ENCODE assay signal across 21 cellular contexts in genomic region chr2:16069663-16069932, GRCh38.
A peak's percentile ranks its signal among the peaks of the same experiment; 100 is the strongest.
DNase-seq lines count a peak whose midpoint lies in the region; ATAC-seq and TF ChIP-seq lines count a peak whose summit lies in the region.
"Had no signal": no experiment of that assay in that cellular context is flagged by ENCODE, and none has a peak within 500 bp of the region (broad histone marks: within the 10 kb centered on the region; RNA-seq: fewer than 3 reads in every experiment).

No MANE protein-coding gene starts in this region.

- no peak for TF ChIP-seq EP300 in tibial nerve (IDR thresholded peaks at IDR 0.05)

- no peak for TF ChIP-seq POLR2A in tibial nerve (IDR thresholded peaks at IDR 0.05)

- peaks cover 0 to 23% (median 10%) of the 10 kb centered on the region in 4 donors for H3K4me1 ChIP-seq in tibial nerve
- H3K4me1 ChIP-seq: sigmoid colon had no signal

- TF ChIP-seq CTCF in neural crest cell (conservative IDR thresholded peaks at IDR 0.05), result no peak
- TF ChIP-seq CTCF in tibial nerve (IDR thresholded peaks at IDR 0.05), result peak in 1 of 5 experiments; percentile 14

- no peaks in the 10 kb centered on the region for H3K27me3 ChIP-seq in tibial nerve
- H3K27me3 ChIP-seq: sigmoid colon had no signal

- peaks cover 4% of the 10 kb centered on the region for H3K36me3 Mint-ChIP-seq in neural crest cell (ENCODE audit: low read depth)
- H3K36me3 Mint-ChIP-seq: immature natural killer cell had no signal

- 37 to 44% methylated on average over 8 of the region's 8 CpGs for WGBS in tibial nerve, 2 donors

- H3K4me3 Mint-ChIP-seq in neural crest cell, result peak overlapping the region; percentile 71
- H3K4me3 Mint-ChIP-seq: activated naive CD8-positive, alpha-beta T cell treated with anti-CD3 and anti-CD28 coated beads, Interleukin-2, amount 50 U/mL, for 24 hours; central memory CD8-positive, alpha-beta T cell; immature natural killer cell; nephron; stimulated activated naive CD8-positive, alpha-beta T cell treated with anti-CD3 and anti-CD28 coated beads, Interleukin-15, amount 100 ng/mL, for 72 hours had no signal

- H3K4me1 Mint-ChIP-seq in neural crest cell, result peaks cover 82% of the 10 kb centered on the region
- H3K4me1 Mint-ChIP-seq: activated naive CD8-positive, alpha-beta T cell treated with anti-CD3 and anti-CD28 coated beads, Interleukin-2, amount 50 U/mL, for 24 hours; central memory CD8-positive, alpha-beta T cell; immature natural killer cell; nephron; stimulated activated naive CD8-positive, alpha-beta T cell treated with anti-CD3 and anti-CD28 coated beads, Interleukin-15, amount 100 ng/mL, for 72 hours had no signal

- H3K4me3 ChIP-seq in tibial nerve, result peak overlapping the region in 1 of 4 donors; percentile 7
- H3K4me3 ChIP-seq: sigmoid colon had no signal

- H3K27ac ChIP-seq in cingulate gyrus (ENCODE audit: low read depth, low read length) (peak overlapping the region; percentile 97), tibial nerve (peak overlapping the region; percentile 29 to 86 (median 76))

- no peaks in the 10 kb centered on the region for H3K27me3 Mint-ChIP-seq in neural crest cell (ENCODE audit: low read depth)
- H3K27me3 Mint-ChIP-seq: activated naive CD8-positive, alpha-beta T cell treated with anti-CD3 and anti-CD28 coated beads, Interleukin-2, amount 50 U/mL, for 24 hours; stimulated activated naive CD8-positive, alpha-beta T cell treated with anti-CD3 and anti-CD28 coated beads, Interleukin-15, amount 100 ng/mL, for 72 hours had no signal

- H3K9me3 ChIP-seq in tibial nerve, result no peaks in the 10 kb centered on the region

- H3K9me3 Mint-ChIP-seq in neural crest cell, result no peaks in the 10 kb centered on the region
- H3K9me3 Mint-ChIP-seq: nephron; stimulated activated naive CD8-positive, alpha-beta T cell treated with anti-CD3 and anti-CD28 coated beads, Interleukin-15, amount 100 ng/mL, for 72 hours had no signal

- ATAC-seq in Right ventricle myocardium inferior (peak; percentile 35), left ventricle myocardium superior (no peak)
- ATAC-seq: activated naive CD8-positive, alpha-beta T cell treated with anti-CD3 and anti-CD28 coated beads, Interleukin-2, amount 50 U/mL, for 24 hours; stimulated activated naive CD8-positive, alpha-beta T cell treated with anti-CD3 and anti-CD28 coated beads, Interleukin-15, amount 100 ng/mL, for 72 hours had no signal

- peak overlapping the region; percentile 99 for H3K27ac Mint-ChIP-seq in neural crest cell (ENCODE audit: unreplicated experiment)
- H3K27ac Mint-ChIP-seq: activated naive CD8-positive, alpha-beta T cell treated with anti-CD3 and anti-CD28 coated beads, Interleukin-2, amount 50 U/mL, for 24 hours; immature natural killer cell had no signal

- intact Hi-C loops in Right ventricle myocardium inferior (cut with DNase I) (no loop called here), left ventricle myocardium superior (cut with micrococcal nuclease) (no loop called here), posterior cingulate gyrus (cut with DNase I) (no loop called here)

- no peaks in the 10 kb centered on the region for H3K36me3 ChIP-seq in tibial nerve
- H3K36me3 ChIP-seq: sigmoid colon had no signal

- no peak for DNase-seq in Right ventricle myocardium inferior (ENCODE audit: missing footprints)
- no peak for DNase-seq in left ventricle myocardium superior
- no peak for DNase-seq in neural crest cell (ENCODE audit: low read depth, low spot score)
- no peak for DNase-seq in tibial nerve (ENCODE audit: low spot score in 2 of 2)
- no peak for DNase-seq in posterior cingulate gyrus
- no peak for DNase-seq in GOT3 (lab: John Stamatoyannopoulos, UW)
- no peak for DNase-seq in activated CD4-positive, CD25-positive, alpha-beta regulatory T cell treated with anti-CD3 and anti-CD28 coated beads, Interleukin-2, amount 50 U/mL, for 72 hours
- DNase-seq: 8988T; activated naive CD8-positive, alpha-beta T cell treated with anti-CD3 and anti-CD28 coated beads, Interleukin-2, amount 50 U/mL, for 24 hours; effector CD8-positive, alpha-beta T cell; immature natural killer cell; Karpas-422; NCI-H2081 treated with DMSO at 0.1 percent for 48 hours; NCI-H748 treated with DMSO at 0.1 percent for 48 hours; OCI-M1; sigmoid colon; stimulated activated CD4-positive, alpha-beta T cell treated with anti-CD3 and anti-CD28 coated beads, Interleukin-1b, Interleukin-23, amount 100 ng/mL, for 48 hours; stimulated activated naive CD8-positive, alpha-beta T cell treated with anti-CD3 and anti-CD28 coated beads, Interleukin-15, amount 100 ng/mL, for 72 hours had no signal
